In genomic region chr6:43037197-43037596, GRCh38 we compare ENCODE assay signal across 1 cellular context.
TF ChIP-seq lines count a peak whose summit lies in the region.

No MANE protein-coding gene starts in this region.

TF ChIP-seq in IMR-90, 13 proteins besides CTCF, POLR2A, EP300 and RAD21:
- no peak for TF ChIP-seq RCOR1 (IDR thresholded peaks at IDR 0.05; ENCODE audit: insufficient replicate concordance, low read length)
- TF ChIP-seq BHLHE40 (IDR thresholded peaks at IDR 0.05; ENCODE audit: low read depth, low read length) = no peak
- no peak for TF ChIP-seq ELK1 (IDR thresholded peaks at IDR 0.05; ENCODE audit: borderline replicate concordance, low read depth, low read length)
- no peak for TF ChIP-seq MAZ (IDR thresholded peaks at IDR 0.05; ENCODE audit: borderline replicate concordance, low read depth, low read length)
- TF ChIP-seq CEBPB (IDR thresholded peaks at IDR 0.05; ENCODE audit: low read depth, low read length) = no peak
- no peak for TF ChIP-seq MAFK (IDR thresholded peaks at IDR 0.05; ENCODE audit: low read depth, low read length)
- no peak for TF ChIP-seq FOS (IDR thresholded peaks at IDR 0.05; ENCODE audit: low read depth, low read length)
- TF ChIP-seq MXI1 (IDR thresholded peaks at IDR 0.05; ENCODE audit: borderline replicate concordance, low read depth, low read length) = no peak
- no peak for TF ChIP-seq NFE2L2 (IDR thresholded peaks at IDR 0.05; ENCODE audit: low read depth, low read length)
- TF ChIP-seq RFX5 (IDR thresholded peaks at IDR 0.05; ENCODE audit: low read depth, low read length) = no peak
- TF ChIP-seq USF2 (IDR thresholded peaks at IDR 0.05; ENCODE audit: low read depth, low read length) = no peak
- no peak for TF ChIP-seq CHD1 (IDR thresholded peaks at IDR 0.05; ENCODE audit: low read depth, low read length)
- no peak for TF ChIP-seq SMC3 (IDR thresholded peaks at IDR 0.05; ENCODE audit: low read depth, low read length)
